14 cellular contexts compared by ENCODE assay signal in the genomic region with DNA sequence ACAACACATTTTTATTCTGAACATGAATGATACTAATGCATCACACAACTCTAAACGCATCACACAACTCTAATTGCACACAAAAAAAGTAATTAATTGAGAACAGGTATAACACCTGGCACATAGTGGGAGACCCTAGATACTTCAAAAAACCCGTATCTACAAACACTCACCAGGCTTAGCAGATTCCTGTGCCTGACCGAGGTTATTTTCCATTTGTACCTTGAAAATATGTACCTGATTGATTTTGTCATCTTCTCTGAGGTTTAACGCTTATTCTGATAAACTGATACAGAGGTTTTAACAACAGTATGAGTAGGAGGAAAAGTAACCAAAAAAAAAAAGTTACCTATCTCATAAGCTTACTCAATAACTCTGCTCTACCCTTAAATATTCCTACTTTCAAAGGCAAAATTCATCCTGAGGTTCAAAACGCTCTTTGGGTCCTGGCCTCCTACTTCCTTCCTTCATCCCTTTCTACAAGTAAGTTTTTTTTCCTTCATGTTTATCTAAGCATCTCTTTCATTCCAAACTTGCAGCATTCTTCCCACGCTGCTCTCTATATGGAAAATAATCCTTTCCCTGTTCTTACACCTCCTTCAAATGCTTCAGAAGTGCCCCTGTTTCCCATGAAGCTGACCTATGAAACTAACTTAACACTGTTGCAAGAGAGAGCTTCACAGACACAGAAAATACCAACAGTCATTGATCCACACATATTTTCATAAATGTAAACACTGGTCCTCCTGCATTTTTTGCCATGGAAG.
DNase-seq lines count a peak whose midpoint lies in the region; ATAC-seq and TF ChIP-seq lines count a peak whose summit lies in the region.
"Had no signal": no experiment of that assay in that cellular context is flagged by ENCODE, and none has a peak within 500 bp of the region (broad histone marks: within the 10 kb centered on the region; RNA-seq: fewer than 3 reads in every experiment).

No MANE protein-coding gene starts in this region.

- in situ Hi-C loops in Panc1 (cut with HindIII; ENCODE audit: low pct_unique_long_range_greater_than_20kb, low sequenced_read_pairs): no loop called here

- no peak for TF ChIP-seq CTCF in Panc1 (IDR thresholded peaks at IDR 0.05)
- TF ChIP-seq CTCF in colonic mucosa (IDR thresholded peaks at IDR 0.05): no peak

- H3K36me3 Mint-ChIP-seq in activated CD4-positive, alpha-beta T cell treated with anti-CD3 and anti-CD28 coated beads for 36 hours (ENCODE audit: low read depth): peaks cover 93% of the 10 kb centered on the region
- peaks cover 61% of the 10 kb centered on the region for H3K36me3 Mint-ChIP-seq in stimulated activated memory B cell treated with anti-CD40 and anti-IgM and Interleukin-4, amounts not matched to agents 10 μg/mL and 1 μg/mL and 100 μg/mL, for 72 hours

- H3K27me3 ChIP-seq in Panc1 (ENCODE audit: control insufficient read depth, insufficient read depth, low read length) (no peaks in the 10 kb centered on the region), colonic mucosa (no peaks in the 10 kb centered on the region)
- H3K27me3 ChIP-seq: suprapubic skin had no signal

- no peaks in the 10 kb centered on the region for H3K36me3 ChIP-seq in Panc1 (ENCODE audit: control insufficient read depth, insufficient read depth, low read length)
- no peaks in the 10 kb centered on the region for H3K36me3 ChIP-seq in colonic mucosa
- H3K36me3 ChIP-seq: suprapubic skin had no signal

- H3K9ac ChIP-seq in colonic mucosa (ENCODE audit: low read depth in 2 of 2, low read length in 2 of 2): peak overlapping the region in 1 of 2 donors; percentile 29

- no peak for DNase-seq in activated CD4-positive, alpha-beta T cell treated with anti-CD3 and anti-CD28 coated beads for 36 hours
- DNase-seq in activated CD4-positive, alpha-beta T cell treated with anti-CD3 and anti-CD28 coated beads for 1 hour: no peak
- DNase-seq in Panc1 (ENCODE audit: low read depth, low spot score) (no peak), colonic mucosa (no peak), kidney tubule cell (ENCODE audit: low spot score) (no peak), NCI-H2171 treated with DMSO at 0.1 percent for 48 hours (lab: John Stamatoyannopoulos, UW) (no peak), KG1 (lab: John Stamatoyannopoulos, UW) (no peak)
- DNase-seq: activated CD8-positive, alpha-beta memory T cell treated with anti-CD3 and anti-CD28 coated beads, Interleukin-2, amount 50 U/mL, for 48 hours; caudate nucleus; DMS153; NCI-H2081 had no signal

- H3K4me3 Mint-ChIP-seq in activated CD4-positive, alpha-beta T cell treated with anti-CD3 and anti-CD28 coated beads for 36 hours: peak overlapping the region; percentile 96
- peak overlapping the region; percentile 1 for H3K4me3 Mint-ChIP-seq in stimulated activated memory B cell treated with anti-CD40 and anti-IgM and Interleukin-4, amounts not matched to agents 10 μg/mL and 1 μg/mL and 100 μg/mL, for 72 hours

- ATAC-seq in activated CD4-positive, alpha-beta T cell treated with anti-CD3 and anti-CD28 coated beads for 36 hours: no peak
- ATAC-seq in Panc1: no peak
- no peak for ATAC-seq in stimulated activated memory B cell treated with anti-CD40 and anti-IgM and Interleukin-4, amounts not matched to agents 10 μg/mL and 1 μg/mL and 100 μg/mL, for 72 hours
- ATAC-seq: esophagus mucosa had no signal

- peaks cover 79% of the 10 kb centered on the region for H3K4me1 Mint-ChIP-seq in activated CD4-positive, alpha-beta T cell treated with anti-CD3 and anti-CD28 coated beads for 36 hours
- peaks cover 100% of the 10 kb centered on the region for H3K4me1 Mint-ChIP-seq in stimulated activated memory B cell treated with anti-CD40 and anti-IgM and Interleukin-4, amounts not matched to agents 10 μg/mL and 1 μg/mL and 100 μg/mL, for 72 hours

- H3K4me1 ChIP-seq in Panc1 (ENCODE audit: control insufficient read depth, insufficient read depth, low read length) (peaks cover 93% of the 10 kb centered on the region), colonic mucosa (peaks cover 8% of the 10 kb centered on the region)

- H3K9me3 Mint-ChIP-seq in activated CD4-positive, alpha-beta T cell treated with anti-CD3 and anti-CD28 coated beads for 36 hours (ENCODE audit: low read depth): no peaks in the 10 kb centered on the region
- H3K9me3 Mint-ChIP-seq in stimulated activated memory B cell treated with anti-CD40 and anti-IgM and Interleukin-4, amounts not matched to agents 10 μg/mL and 1 μg/mL and 100 μg/mL, for 72 hours: no peaks in the 10 kb centered on the region

- H3K27ac Mint-ChIP-seq in activated CD4-positive, alpha-beta T cell treated with anti-CD3 and anti-CD28 coated beads for 36 hours: peak overlapping the region; percentile 98
- H3K27ac Mint-ChIP-seq in stimulated activated memory B cell treated with anti-CD40 and anti-IgM and Interleukin-4, amounts not matched to agents 10 μg/mL and 1 μg/mL and 100 μg/mL, for 72 hours: peak overlapping the region; percentile 80

- intact Hi-C loops in activated CD4-positive, alpha-beta T cell treated with anti-CD3 and anti-CD28 coated beads for 36 hours (cut with DNase I, micrococcal nuclease): loop anchor here in 1 of 2 experiments (5.0 kb wide), 1 partner anchor 342 kb away; no protein-coding TSS in a partner anchor
- intact Hi-C loops in Panc1 (cut with micrococcal nuclease; ENCODE audit: unreplicated experiment) (no loop called here), colonic mucosa (cut with DNase I) (no loop called here)

- H3K27me3 Mint-ChIP-seq in activated CD4-positive, alpha-beta T cell treated with anti-CD3 and anti-CD28 coated beads for 36 hours: no peaks in the 10 kb centered on the region
- H3K27me3 Mint-ChIP-seq in stimulated activated memory B cell treated with anti-CD40 and anti-IgM and Interleukin-4, amounts not matched to agents 10 μg/mL and 1 μg/mL and 100 μg/mL, for 72 hours: no peaks in the 10 kb centered on the region

- POLR2A ChIA-PET in activated CD4-positive, alpha-beta T cell treated with anti-CD3 and anti-CD28 coated beads for 36 hours (lab: Charles Lee): interaction anchor here (0.5 to 0.7 kb wide), 2 partner anchors 125 to 192 kb away, joined by 3 read pairs; no protein-coding TSS in a partner anchor
- POLR2A ChIA-PET in Panc1 (lab: Charles Lee): no interaction called here

- H3K27ac ChIP-seq in Panc1 (ENCODE audit: low read length) (peak overlapping the region; percentile 41; the same call in 1 of the 2 replicates), colonic mucosa (peak overlapping the region; percentile 4)
- H3K27ac ChIP-seq: suprapubic skin had no signal

- CTCF ChIA-PET in activated CD4-positive, alpha-beta T cell treated with anti-CD3 and anti-CD28 coated beads for 36 hours (lab: Charles Lee): interaction anchor here (0.6 to 1.6 kb wide), 6 partner anchors 13 to 342 kb away, joined by 3 to 7 read pairs (median 3); no protein-coding TSS in a partner anchor
- CTCF ChIA-PET in Panc1 (lab: Charles Lee): no interaction called here

- H3K4me3 ChIP-seq in Panc1 (ENCODE audit: low read depth in 2 of 2, low read length in 2 of 2): no peak overlapping the region
- H3K4me3 ChIP-seq in colonic mucosa: no peak overlapping the region
- H3K4me3 ChIP-seq: suprapubic skin had no signal

- BruUV-seq in Panc1 (replicated peaks; lab: Mats Ljungman, UMichigan): no TSS peak

- no peaks in the 10 kb centered on the region for H3K9me3 ChIP-seq in Panc1 (ENCODE audit: control insufficient read depth, insufficient read depth, low read depth, low read length)
- H3K9me3 ChIP-seq in colonic mucosa: no peaks in the 10 kb centered on the region
- H3K9me3 ChIP-seq: suprapubic skin had no signal
